In genomic region chr5:110894805-110895204, GRCh38 we compare ENCODE assay signal across 30 cellular contexts.
"Had no signal": no experiment of that assay in that cellular context is flagged by ENCODE, and none has a peak within 500 bp of the region (broad histone marks: within the 10 kb centered on the region; RNA-seq: fewer than 3 reads in every experiment).

No MANE protein-coding gene starts in this region.

- H3K27ac ChIP-seq: left ventricle myocardium inferior, neural progenitor cell, neutrophil, ovary, right atrium auricular region, skin epidermis, stomach, testis, thyroid gland, transverse colon, upper lobe of left lung, vagina had no signal

- H3K27me3 ChIP-seq: neural progenitor cell, neutrophil, ovary, right atrium auricular region, testis, thyroid gland, transverse colon, upper lobe of left lung, vagina had no signal

- DNase-seq: hippocampal formation; left colon; left ventricle myocardium inferior; mesendoderm; naive B cell; natural killer cell; nephron progenitor cell; occipital lobe; ovary; stimulated activated CD4-positive, alpha-beta T cell treated with anti-CD3 and anti-CD28 coated beads, Interleukin-12 subunit alpha, Interleukin-12 subunit beta, amount 100 ng/mL, for 4 hours; stimulated activated CD4-positive, alpha-beta T cell treated with anti-CD3 and anti-CD28 coated beads, Interleukin-15, amount 100 ng/mL, for 24 hours; stimulated activated CD4-positive, alpha-beta T cell treated with anti-CD3 and anti-CD28 coated beads, Interleukin-2, amount 100 ng/mL, for 24 hours; stimulated activated CD4-positive, alpha-beta T cell treated with anti-CD3 and anti-CD28 coated beads, Interleukin-4, amount 100 ng/mL, for 1 hour; stimulated activated naive B cell treated with anti-CD40 and anti-IgM and Interleukin-4, amounts not matched to agents 10 μg/mL and 1 μg/mL and 100 μg/mL, for 72 hours; stimulated activated naive CD8-positive, alpha-beta T cell treated with anti-CD3 and anti-CD28 coated beads, Interleukin-15, Interleukin-2, amounts not matched to agents 100 U/mL and 50 U/mL, for 24 hours; stomach; transverse colon had no signal

- H3K4me3 ChIP-seq: lung, neural progenitor cell, ovary, skin epidermis, stomach, thyroid gland, transverse colon, upper lobe of left lung, vagina had no signal

- ATAC-seq: left colon; natural killer cell; sciatic nerve; stimulated activated naive B cell treated with anti-CD40 and anti-IgM and Interleukin-4, amounts not matched to agents 10 μg/mL and 1 μg/mL and 100 μg/mL, for 72 hours; stimulated activated naive CD8-positive, alpha-beta T cell treated with anti-CD3 and anti-CD28 coated beads, Interleukin-15, Interleukin-2, amounts not matched to agents 100 U/mL and 50 U/mL, for 24 hours had no signal

- FAIRE-seq: keratinocyte had no signal

- H3K36me3 ChIP-seq: left ventricle myocardium inferior, neural progenitor cell, neutrophil, ovary, right atrium auricular region, stomach, thyroid gland, transverse colon, upper lobe of left lung, vagina had no signal

- H3K9me3 ChIP-seq: neutrophil, ovary, testis, thyroid gland, transverse colon, upper lobe of left lung, vagina had no signal

- H3K36me3 Mint-ChIP-seq: mesothelial cell of epicardium; naive B cell; neural progenitor cell; stimulated activated naive B cell treated with anti-CD40 and anti-IgM and Interleukin-4, amounts not matched to agents 10 μg/mL and 1 μg/mL and 100 μg/mL, for 72 hours had no signal

- H3K4me3 Mint-ChIP-seq: mesothelial cell of epicardium; naive B cell; natural killer cell; nephron progenitor cell; neural progenitor cell; stimulated activated naive B cell treated with anti-CD40 and anti-IgM and Interleukin-4, amounts not matched to agents 10 μg/mL and 1 μg/mL and 100 μg/mL, for 72 hours had no signal

- H3K9ac ChIP-seq: neural progenitor cell had no signal

- H2AFZ ChIP-seq: neural progenitor cell had no signal

- H3K27me3 Mint-ChIP-seq: naive B cell; progenitor cell of endocrine pancreas; stimulated activated naive B cell treated with anti-CD40 and anti-IgM and Interleukin-4, amounts not matched to agents 10 μg/mL and 1 μg/mL and 100 μg/mL, for 72 hours had no signal

- H3K27ac Mint-ChIP-seq: mesothelial cell of epicardium; naive B cell; natural killer cell; nephron progenitor cell; neural progenitor cell; progenitor cell of endocrine pancreas; stimulated activated naive B cell treated with anti-CD40 and anti-IgM and Interleukin-4, amounts not matched to agents 10 μg/mL and 1 μg/mL and 100 μg/mL, for 72 hours had no signal

- H3K4me2 ChIP-seq: neural progenitor cell had no signal

- H3K4me1 ChIP-seq: left ventricle myocardium inferior, neural progenitor cell, right atrium auricular region, stomach, testis, thyroid gland, transverse colon, upper lobe of left lung, vagina had no signal

- H3K4me1 Mint-ChIP-seq: mesothelial cell of epicardium; naive B cell; natural killer cell; nephron progenitor cell; neural progenitor cell; stimulated activated naive B cell treated with anti-CD40 and anti-IgM and Interleukin-4, amounts not matched to agents 10 μg/mL and 1 μg/mL and 100 μg/mL, for 72 hours had no signal
